Comparison of ENCODE assay signal across 19 cellular contexts in genomic region chr5:3417376-3417943, GRCh38.
DNase-seq lines count a peak whose midpoint lies in the region; ATAC-seq, FAIRE-seq and TF ChIP-seq lines count a peak whose summit lies in the region.
"Had no signal": no experiment of that assay in that cellular context is flagged by ENCODE, and none has a peak within 500 bp of the region (broad histone marks: within the 10 kb centered on the region; RNA-seq: fewer than 3 reads in every experiment).

No MANE protein-coding gene starts in this region.

- no peaks in the 10 kb centered on the region for H3K36me3 ChIP-seq in H7 (replicated peaks; ENCODE audit: control insufficient read depth, insufficient read depth, low read length)
- no peaks in the 10 kb centered on the region for H3K36me3 ChIP-seq in H1 (ENCODE audit: control insufficient read depth in 2 of 4, insufficient read depth in 4 of 4, low read length in 3 of 4)
- no peaks in the 10 kb centered on the region for H3K36me3 ChIP-seq in mesendoderm (ENCODE audit: control insufficient read depth, insufficient read depth, low read length)
- H3K36me3 ChIP-seq: BE2C had no signal

- H2BK20ac ChIP-seq in H1 (ENCODE audit: low read length) = no peak overlapping the region

- no peak for TF ChIP-seq EP300 in H1 (IDR thresholded peaks at IDR 0.05; ENCODE audit: borderline replicate concordance in 1 of 2, low read depth in 2 of 2, low read length in 2 of 2)

- H3K4ac ChIP-seq in H1 (replicated peaks; ENCODE audit: insufficient read length, low read depth, low read length) (no peak overlapping the region), mesendoderm (ENCODE audit: low read depth, low read length) (no peak overlapping the region)

- no peaks in the 10 kb centered on the region for H4K20me1 ChIP-seq in H1 (replicated peaks in 1 of 2; ENCODE audit: control insufficient read depth in 1 of 2, insufficient read depth in 2 of 2, low read length in 2 of 2)

- H3K27ac ChIP-seq in H1 (ENCODE audit: low read depth, low read length) (no peak overlapping the region), mesendoderm (ENCODE audit: low read depth, low read length) (no peak overlapping the region)

- H3K79me1 ChIP-seq in H1 (ENCODE audit: low read depth, low read length) (no peaks in the 10 kb centered on the region), mesendoderm (ENCODE audit: low read length) (no peaks in the 10 kb centered on the region)

- POLR2A ChIA-PET in H1 (lab: Charles Lee; ENCODE audit: partially characterized antibody) = no interaction called here

- H3K23ac ChIP-seq in H1 (ENCODE audit: insufficient read length) (no peak overlapping the region), mesendoderm (ENCODE audit: low read length) (no peak overlapping the region)

- H3K4me3 ChIP-seq in H7 (ENCODE audit: insufficient read depth, low read depth, low read length) = no peak overlapping the region
- H3K4me3 ChIP-seq in NB4 (ENCODE audit: low read depth, low read length) = no peak overlapping the region
- H3K4me3 ChIP-seq in H1 (ENCODE audit: extremely low read depth in 1 of 4, insufficient read depth in 2 of 4, low read depth in 3 of 4, low read length in 4 of 4) = no peak overlapping the region
- no peak overlapping the region for H3K4me3 ChIP-seq in mesendoderm (ENCODE audit: low read length)

- H3K4me2 ChIP-seq in H1 (ENCODE audit: insufficient read depth in 1 of 2, low read depth in 2 of 2, low read length in 2 of 2) (no peak overlapping the region), mesendoderm (ENCODE audit: low read length) (no peak overlapping the region)

- no peaks in the 10 kb centered on the region; the same call in 1 of the 2 replicates for H3K23me2 ChIP-seq in H1 (ENCODE audit: low read depth, low read length)

- no peak overlapping the region for H4K5ac ChIP-seq in H1 (ENCODE audit: insufficient read length, low read depth, low read length)
- no peak overlapping the region for H4K5ac ChIP-seq in mesendoderm (ENCODE audit: low read length)

- TF ChIP-seq POLR2A in NB4 (IDR thresholded peaks at IDR 0.05; ENCODE audit: extremely low read depth, insufficient read length) (no peak), H1 (IDR thresholded peaks at IDR 0.05; ENCODE audit: control extremely low read depth in 1 of 2, low read depth in 2 of 2, low read length in 2 of 2) (no peak)

- FAIRE-seq in H1 (lab: Jason Lieb, UNC) (no peak), GM19239 (lab: Jason Lieb, UNC) (no peak)

- H3K4me1 ChIP-seq in H1 (replicated peaks in 1 of 4; ENCODE audit: control insufficient read depth in 3 of 4, insufficient read depth in 4 of 4, low read length in 3 of 4) (no peaks in the 10 kb centered on the region), mesendoderm (ENCODE audit: control insufficient read depth, low read depth, low read length) (no peaks in the 10 kb centered on the region)
- H3K4me1 ChIP-seq: BE2C had no signal

- TF ChIP-seq RAD21 in H1 (IDR thresholded peaks at IDR 0.05 in 1 of 2, conservative IDR thresholded peaks at IDR 0.05 in 1 of 2; ENCODE audit: low read depth in 2 of 2, low read length in 2 of 2) = peak; percentile 67 to 71

- H3K27me3 ChIP-seq in H7 (ENCODE audit: control insufficient read depth, insufficient read depth, low read length) (no peaks in the 10 kb centered on the region), H1 (replicated peaks in 1 of 4; ENCODE audit: control insufficient read depth in 3 of 4, extremely low read depth in 1 of 4, insufficient read depth in 3 of 4, low read length in 3 of 4) (no peaks in the 10 kb centered on the region; a peak in 1 of 7 replicates), mesendoderm (ENCODE audit: insufficient read depth, low read length, poor library complexity) (no peaks in the 10 kb centered on the region)
- H3K27me3 ChIP-seq: BE2C had no signal

- CTCF ChIA-PET in H1 (lab: Charles Lee; ENCODE audit: partially characterized antibody) = interaction anchor here (0.8 to 1.9 kb wide), 10 partner anchors 13 to 185 kb away, joined by 3 to 5 read pairs (median 3); no protein-coding TSS in a partner anchor

- no peak overlapping the region for H3K14ac ChIP-seq in H1 (ENCODE audit: insufficient read length)

- H3K9ac ChIP-seq in H1 (replicated peaks in 1 of 4; ENCODE audit: extremely low read depth in 1 of 4, low read depth in 3 of 4, low read length in 3 of 4) = no peak overlapping the region
- no peak overlapping the region for H3K9ac ChIP-seq in mesendoderm (ENCODE audit: low read length)

- no peak for ATAC-seq in GM18873 (IDR thresholded peaks at IDR 0.05; ENCODE audit: low FRiP score, unreplicated experiment)
- ATAC-seq: CD8-positive, alpha-beta T cell; PC-3; T-cell had no signal

- H2AK5ac ChIP-seq in H1 (ENCODE audit: low read depth, low read length) = no peak overlapping the region
- no peak overlapping the region for H2AK5ac ChIP-seq in mesendoderm (ENCODE audit: low read length)

- H2AFZ ChIP-seq in H1 (ENCODE audit: low read length) = no peak overlapping the region

- H2BK15ac ChIP-seq in H1 (ENCODE audit: low read length) (no peak overlapping the region), mesendoderm (replicated peaks; ENCODE audit: low read depth) (no peak overlapping the region)

- WGBS in H1 (ENCODE audit: extremely low coverage in 1 of 2, insufficient coverage in 1 of 2, insufficient read length in 1 of 2, insufficient replicate concordance in 2 of 2, low coverage in 1 of 2, low lambda C conversion rate in 2 of 2, missing lambda C conversion rate in 1 of 2), 2 experiments = 85% methylated on average over 17 of the region's 17 CpGs; no CpG with 5 or more reads in 1 of the 2 experiments
- WGBS in mesendoderm (ENCODE audit: extremely low coverage, insufficient coverage, low lambda C conversion rate) = no CpG with 5 or more reads among the region's 17 CpGs

- H3K18ac ChIP-seq in H1 (ENCODE audit: extremely low read depth, low read length) (no peak overlapping the region; the same call in 1 of the 2 replicates), mesendoderm (ENCODE audit: low read length) (no peak overlapping the region)

- TF ChIP-seq CTCF in NB4 (IDR thresholded peaks at IDR 0.05; ENCODE audit: low read depth, low read length) (peak; percentile 21), H1 (IDR thresholded peaks at IDR 0.05; ENCODE audit: control extremely low read depth in 1 of 3, insufficient read depth in 1 of 3, low read depth in 1 of 3, low read length in 3 of 3) (peak; percentile 62 to 69 (median 66))

- H2BK5ac ChIP-seq in H1 (ENCODE audit: low read depth, low read length) (no peak overlapping the region), mesendoderm (ENCODE audit: low read length) (no peak overlapping the region)

- H3K56ac ChIP-seq in H1 (replicated peaks; ENCODE audit: insufficient read length, low read depth, low read length) (no peak overlapping the region), mesendoderm (ENCODE audit: low read length) (no peak overlapping the region)

- H4K91ac ChIP-seq in H1 (replicated peaks; ENCODE audit: insufficient read length, low read length) = no peak overlapping the region

- DNase-seq in H7 (peak; percentile 83), NB4 (ENCODE audit: low read depth) (peak; percentile 13), H1 (ENCODE audit: low read depth in 1 of 2, low spot score in 2 of 2) (peak in 1 of 2 experiments; percentile 68), mesendoderm (peak; percentile 61), T-helper 9 cell (no peak), GM19239 (ENCODE audit: insufficient read length, low spot score) (no peak), dermis blood vessel endothelial cell (no peak)
- DNase-seq: BE2C; CD8-positive, alpha-beta T cell; EL; KG1; MM.1S; NCI-H1417 treated with DMSO at 0.1 percent for 48 hours; NCI-H2029 treated with DMSO at 0.1 percent for 48 hours; NCI-H524 treated with DMSO at 0.1 percent for 48 hours; NK-92 treated with Interleukin-12 subunit alpha and Interleukin-12 subunit beta, amount 100 ng/mL, for 24 hours; PC-3; T-cell had no signal

- H3K79me2 ChIP-seq in H1 (ENCODE audit: control insufficient read depth in 1 of 2, insufficient read depth in 2 of 2, low read length in 2 of 2) (no peaks in the 10 kb centered on the region), mesendoderm (ENCODE audit: control insufficient read depth, insufficient read depth, low read length) (no peaks in the 10 kb centered on the region)

- H4K8ac ChIP-seq in H1 (ENCODE audit: extremely low read depth, insufficient read depth, low read length) = no peak overlapping the region
- H4K8ac ChIP-seq in mesendoderm (ENCODE audit: low read depth, low read length) = no peak overlapping the region

- no peak overlapping the region for H2BK120ac ChIP-seq in H1 (replicated peaks; ENCODE audit: low read depth, low read length)
- H2BK120ac ChIP-seq in mesendoderm (ENCODE audit: low read depth, low read length) = no peak overlapping the region

- H3K9me3 ChIP-seq in H1 (ENCODE audit: insufficient read depth in 2 of 2, low read depth in 1 of 2, low read length in 1 of 2) = no peaks in the 10 kb centered on the region

- no peak overlapping the region for H2BK12ac ChIP-seq in H1 (ENCODE audit: low read depth, low read length)

TF ChIP-seq in H1, 55 proteins besides CTCF, POLR2A, EP300 and RAD21:
- TF ChIP-seq TAF1 (IDR thresholded peaks at IDR 0.05; ENCODE audit: low read depth, low read length) (no peak), E2F6 (IDR thresholded peaks at IDR 0.05) (peak; percentile 39; the same call in 1 of the 2 replicates), MAX (IDR thresholded peaks at IDR 0.05) (peak; percentile 65)
TF ChIP-seq in H1: peak in this region for 2.

Comparison
In these comparisons a context has a peak if more than half of its experiments do, and no peak if none do; other contexts are left out.
1. DNase-seq: peak in H7 (single experiment), NB4 (single experiment) and mesendoderm (single experiment); none in T-helper 9 cell (single experiment), GM19239 (single experiment) and dermis blood vessel endothelial cell (single experiment).